Comparison of ENCODE assay signal across 20 cellular contexts in genomic region chr6:20476501-20477043, GRCh38. TPM values are rescaled to one million over a fixed set of nuclear protein-coding genes. Genes with fewer than 3 reads are reported as not detected.
DNase-seq lines count a peak whose midpoint lies in the region; ATAC-seq, FAIRE-seq and TF ChIP-seq lines count a peak whose summit lies in the region.
"Had no signal": no experiment of that assay in that cellular context is flagged by ENCODE, and none has a peak within 500 bp of the region (broad histone marks: within the 10 kb centered on the region; RNA-seq: fewer than 3 reads in every experiment).

No MANE protein-coding gene starts in this region.

- H3K4me3 ChIP-seq in GM23338 (no peak overlapping the region), K562 (no peak overlapping the region), trophoblast cell (ENCODE audit: low read depth, low read length) (no peak overlapping the region), foreskin fibroblast (ENCODE audit: low read depth in 1 of 2, low read length in 2 of 2) (no peak overlapping the region)

- no peak overlapping the region for H2AK5ac ChIP-seq in trophoblast cell (ENCODE audit: low read length)

- no peak overlapping the region for H2BK12ac ChIP-seq in trophoblast cell (ENCODE audit: low read length)

- H3K36me3 Mint-ChIP-seq in GM23338 (ENCODE audit: low read depth): peaks cover 59% of the 10 kb centered on the region
- H3K36me3 Mint-ChIP-seq in activated T-helper 1 cell treated with anti-CD3 and anti-CD28 coated beads, Interleukin-12 subunit alpha, Interleukin-12 subunit beta, Interleukin-2, Interleukin-4 antibody, amounts not matched to agents 30 ng/mL and 10 ng/mL and 1 ng/mL, durations not matched to agents 14 hours and 24 hours and 36 hours (ENCODE audit: low read depth): peaks cover 8% of the 10 kb centered on the region

- H4K91ac ChIP-seq in trophoblast cell (ENCODE audit: low read depth, low read length): no peak overlapping the region

- no peak overlapping the region for H2BK120ac ChIP-seq in trophoblast cell (ENCODE audit: insufficient read depth, low read length, poor library complexity)

- no TSS peak for BruUV-seq in K562 (replicated peaks; lab: Mats Ljungman, UMichigan)

- H4K8ac ChIP-seq in trophoblast cell (ENCODE audit: low read depth, low read length): no peak overlapping the region

- H3K4me1 Mint-ChIP-seq in GM23338: peaks cover 3% of the 10 kb centered on the region
- H3K4me1 Mint-ChIP-seq in activated T-helper 1 cell treated with anti-CD3 and anti-CD28 coated beads, Interleukin-12 subunit alpha, Interleukin-12 subunit beta, Interleukin-2, Interleukin-4 antibody, amounts not matched to agents 30 ng/mL and 10 ng/mL and 1 ng/mL, durations not matched to agents 14 hours and 24 hours and 36 hours (ENCODE audit: low read depth): peaks cover 15% of the 10 kb centered on the region

- no peak for TF ChIP-seq POLR2A in K562 (conservative IDR thresholded peaks at IDR 0.05)

- H3K9me3 ChIP-seq in K562 (replicated peaks; ENCODE audit: control insufficient read depth, insufficient read depth, low read depth, low read length) (no peaks in the 10 kb centered on the region), trophoblast cell (ENCODE audit: insufficient read depth, low read depth, low read length) (no peaks in the 10 kb centered on the region)
- H3K9me3 ChIP-seq: BE2C had no signal

- H3K79me1 ChIP-seq in trophoblast cell (ENCODE audit: low read length): no peaks in the 10 kb centered on the region

- peak overlapping the region; percentile 1 for H3K4ac ChIP-seq in trophoblast cell (ENCODE audit: low read depth, low read length)

- H3K79me2 ChIP-seq in GM23338 (replicated peaks; ENCODE audit: insufficient read depth): peaks cover 88% of the 10 kb centered on the region
- H3K79me2 ChIP-seq in K562 (ENCODE audit: control insufficient read depth, insufficient read depth, low read length): peaks cover 93% of the 10 kb centered on the region
- peaks cover 1% of the 10 kb centered on the region for H3K79me2 ChIP-seq in trophoblast cell (ENCODE audit: control insufficient read depth, insufficient read depth, low read length, poor library complexity)

- TF ChIP-seq CTCF in GM23338 (conservative IDR thresholded peaks at IDR 0.05; ENCODE audit: low read depth in 2 of 2): no peak
- no peak for TF ChIP-seq CTCF in K562 (IDR thresholded peaks at IDR 0.05 in 2 of 3, conservative IDR thresholded peaks at IDR 0.05 in 1 of 3; ENCODE audit: insufficient read depth in 2 of 3, low read depth in 1 of 3, low read length in 3 of 3)
- TF ChIP-seq CTCF in foreskin fibroblast (IDR thresholded peaks at IDR 0.05; ENCODE audit: low read depth, low read length): no peak

- H4K20me1 ChIP-seq in GM23338 (replicated peaks; ENCODE audit: insufficient read depth) (peaks cover 49% of the 10 kb centered on the region), K562 (replicated peaks; ENCODE audit: control insufficient read depth, insufficient read depth, low read length) (0 out of 2 replicates have a peak, but pooled peaks cover 10% of the 10 kb centered on the region)

- no peak overlapping the region for H2AFZ ChIP-seq in GM23338
- no peak overlapping the region for H2AFZ ChIP-seq in K562 (ENCODE audit: low read depth, low read length)
- no peak overlapping the region for H2AFZ ChIP-seq in trophoblast cell (ENCODE audit: insufficient read depth, low read length, poor library complexity)

- 0 out of 2 replicates have a peak, but pooled peaks cover 3% of the 10 kb centered on the region for H3F3A ChIP-seq in GM23338 (replicated peaks; ENCODE audit: low read depth)

- no peaks in the 10 kb centered on the region for H3K9me2 ChIP-seq in GM23338 (ENCODE audit: insufficient read depth)

- POLR2A ChIA-PET in K562 (lab: Yijun Ruan, JAX): no interaction called here

- no peak for TF ChIP-seq RAD21 in K562 (CRISPR knock-in tag; conservative IDR thresholded peaks at IDR 0.05 in 1 of 2, IDR thresholded peaks at IDR 0.05 in 1 of 2)

- H3K18ac ChIP-seq in trophoblast cell (ENCODE audit: low read length): no peak overlapping the region

- H3K9me3 Mint-ChIP-seq in GM23338: no peaks in the 10 kb centered on the region
- no peaks in the 10 kb centered on the region for H3K9me3 Mint-ChIP-seq in activated T-helper 1 cell treated with anti-CD3 and anti-CD28 coated beads, Interleukin-12 subunit alpha, Interleukin-12 subunit beta, Interleukin-2, Interleukin-4 antibody, amounts not matched to agents 30 ng/mL and 10 ng/mL and 1 ng/mL, durations not matched to agents 14 hours and 24 hours and 36 hours
- H3K9me3 Mint-ChIP-seq: CD4-positive, alpha-beta T cell; HFFc6 had no signal

- H3K27me3 ChIP-seq in GM23338 (ENCODE audit: insufficient read depth) (no peaks in the 10 kb centered on the region), K562 (ENCODE audit: control insufficient read depth in 2 of 2, insufficient read depth in 2 of 2, low read length in 2 of 2) (no peaks in the 10 kb centered on the region), trophoblast cell (ENCODE audit: insufficient read depth, low read length) (no peaks in the 10 kb centered on the region)
- H3K27me3 ChIP-seq: BE2C had no signal

- no peak overlapping the region for H3K14ac ChIP-seq in trophoblast cell (ENCODE audit: low read length)

- ATAC-seq in GM23338 (no peak), K562 (peak; percentile 10), HG02885 (IDR thresholded peaks at IDR 0.05; ENCODE audit: poor library complexity, unreplicated experiment) (no peak), GM21515 (IDR thresholded peaks at IDR 0.05; ENCODE audit: unreplicated experiment) (no peak)
- ATAC-seq: HCT116 had no signal

- in situ Hi-C loops in K562 (cut with MboI): no loop called here

- no peak overlapping the region for H3K4me3 Mint-ChIP-seq in GM23338
- H3K4me3 Mint-ChIP-seq in activated T-helper 1 cell treated with anti-CD3 and anti-CD28 coated beads, Interleukin-12 subunit alpha, Interleukin-12 subunit beta, Interleukin-2, Interleukin-4 antibody, amounts not matched to agents 30 ng/mL and 10 ng/mL and 1 ng/mL, durations not matched to agents 14 hours and 24 hours and 36 hours: no peak overlapping the region
- H3K4me3 Mint-ChIP-seq: CD4-positive, alpha-beta T cell; HFFc6 had no signal

- CTCF ChIA-PET in K562 (lab: Yijun Ruan, JAX; ENCODE audit: low intra/inter-chr PET ratio): no interaction called here

- no peak overlapping the region for H3K23ac ChIP-seq in trophoblast cell (ENCODE audit: low read length)

- H3K36me3 ChIP-seq in GM23338 (ENCODE audit: insufficient read depth): peaks cover 12% of the 10 kb centered on the region
- H3K36me3 ChIP-seq in K562 (ENCODE audit: control insufficient read depth, insufficient read depth, low read length): peaks cover 76% of the 10 kb centered on the region
- peaks cover 4 to 16% of the 10 kb centered on the region in 2 experiments for H3K36me3 ChIP-seq in trophoblast cell (ENCODE audit: control insufficient read depth in 1 of 2, insufficient read depth in 2 of 2, low read length in 2 of 2)

- no peaks in the 10 kb centered on the region for H3K27me3 Mint-ChIP-seq in GM23338 (ENCODE audit: insufficient read depth, low read depth, poor library complexity)
- H3K27me3 Mint-ChIP-seq in activated T-helper 1 cell treated with anti-CD3 and anti-CD28 coated beads, Interleukin-12 subunit alpha, Interleukin-12 subunit beta, Interleukin-2, Interleukin-4 antibody, amounts not matched to agents 30 ng/mL and 10 ng/mL and 1 ng/mL, durations not matched to agents 14 hours and 24 hours and 36 hours (ENCODE audit: insufficient read depth): no peaks in the 10 kb centered on the region
- H3K27me3 Mint-ChIP-seq: CD4-positive, alpha-beta T cell had no signal

- no peak overlapping the region for H3K27ac Mint-ChIP-seq in GM23338
- H3K27ac Mint-ChIP-seq in activated T-helper 1 cell treated with anti-CD3 and anti-CD28 coated beads, Interleukin-12 subunit alpha, Interleukin-12 subunit beta, Interleukin-2, Interleukin-4 antibody, amounts not matched to agents 30 ng/mL and 10 ng/mL and 1 ng/mL, durations not matched to agents 14 hours and 24 hours and 36 hours: no peak overlapping the region
- H3K27ac Mint-ChIP-seq: CD4-positive, alpha-beta T cell; HFFc6 had no signal

- no peak overlapping the region for H3K4me2 ChIP-seq in GM23338
- no peak overlapping the region for H3K4me2 ChIP-seq in K562 (ENCODE audit: insufficient read depth, low read length)
- H3K4me2 ChIP-seq in trophoblast cell (ENCODE audit: low read length): no peak overlapping the region

- H3K27ac ChIP-seq in GM23338 (ENCODE audit: low read depth): peak overlapping the region; percentile 74; the same call in 1 of the 2 replicates
- H3K27ac ChIP-seq in K562 (ENCODE audit: extremely low read depth, low read depth, low read length): peak overlapping the region; percentile 19; the same call in 2 of the 3 replicates
- H3K27ac ChIP-seq in trophoblast cell (ENCODE audit: low read depth, low read length): no peak overlapping the region

- DNase-seq in GM23338 (ENCODE audit: low spot score) (no peak), K562 (ENCODE audit: extremely low read depth in 1 of 4, low spot score in 3 of 4) (peak in 1 of 4 experiments; percentile 44), kidney tubule cell (ENCODE audit: low spot score) (peak; percentile 23), trophoblast cell (no peak), foreskin fibroblast (no peak)
- DNase-seq in activated T-helper 1 cell treated with anti-CD3 and anti-CD28 coated beads, Interleukin-12 subunit alpha, Interleukin-12 subunit beta, Interleukin-2, Interleukin-4 antibody, amounts not matched to agents 30 ng/mL and 10 ng/mL and 1 ng/mL, durations not matched to agents 14 hours and 24 hours and 36 hours (ENCODE audit: low spot score): no peak
- DNase-seq: ACHN; BE2C; C1 segment of cervical spinal cord; CD4-positive, alpha-beta T cell; DMS79 treated with DMSO at 0.1 percent for 48 hours; GF-D8; GOT3; H7; HFFc6 had no signal

- FAIRE-seq in K562 (lab: Jason Lieb, UNC): no peak
- FAIRE-seq: A204.1, GM19239 had no signal

- no peak overlapping the region for H3K9ac ChIP-seq in K562 (ENCODE audit: insufficient read depth in 1 of 2, low read depth in 2 of 2, low read length in 2 of 2)
- H3K9ac ChIP-seq in trophoblast cell (ENCODE audit: low read length): no peak overlapping the region

- no peaks in the 10 kb centered on the region for H3K9me1 ChIP-seq in K562 (ENCODE audit: control insufficient read depth, insufficient read depth, low read length)

- H3K4me1 ChIP-seq in GM23338 (ENCODE audit: insufficient read depth) (no peaks in the 10 kb centered on the region), K562 (replicated peaks in 1 of 2; ENCODE audit: control insufficient read depth in 2 of 2, insufficient read depth in 2 of 2, low read length in 2 of 2) (peaks cover 9 to 35% of the 10 kb centered on the region in 2 experiments), trophoblast cell (ENCODE audit: control insufficient read depth in 1 of 2, insufficient read depth in 2 of 2, low read length in 2 of 2) (peaks cover 0 to 2% of the 10 kb centered on the region in 2 experiments)
- H3K4me1 ChIP-seq: BE2C had no signal

- WGBS in K562 (ENCODE audit: insufficient coverage, low coverage, missing lambda C conversion rate): 66% methylated on average over 6 of the region's 6 CpGs
- no CpG with 5 or more reads among the region's 6 CpGs for WGBS in trophoblast cell (ENCODE audit: extremely low coverage, insufficient coverage, insufficient read length)

- intact Hi-C loops in K562 (cut with micrococcal nuclease): no loop called here
- intact Hi-C loops in activated T-helper 1 cell treated with anti-CD3 and anti-CD28 coated beads, Interleukin-12 subunit alpha, Interleukin-12 subunit beta, Interleukin-2, Interleukin-4 antibody, amounts not matched to agents 30 ng/mL and 10 ng/mL and 1 ng/mL, durations not matched to agents 14 hours and 24 hours and 36 hours (cut with micrococcal nuclease): no loop called here

- H2BK5ac ChIP-seq in trophoblast cell (ENCODE audit: low read depth, low read length, poor library complexity): no peak overlapping the region

- no peak for TF ChIP-seq EP300 in K562 (IDR thresholded peaks at IDR 0.05; ENCODE audit: low read length)

- no peak overlapping the region for H4K12ac ChIP-seq in trophoblast cell (ENCODE audit: low read depth, low read length)

RNA-seq across cellular contexts. Expression of gene CDKAL1, which starts 57.7 kb away (rescaled TPM):
- 22.5 and 35.0 TPM in 2 replicates for total RNA-seq in GM23338 (2014; rRNA removed; shearing (Covaris generic))
- polyA plus RNA-seq in GM23338 (2016; fragmentation: Nextera tagmentation; extraction: Ambion mirVana) (15.9 and 17.8 TPM in 2 replicates), K562 (2011; rRNA removed) (16.8 and 18.1 TPM in 2 replicates), K562 (2014; fragmentation: Illumina TruSeq; extraction: Trizol) (18.5 and 20.1 TPM in 2 replicates), K562 (2014; fragmentation: Nextera tagmentation; extraction: Ambion mirVana) (10 to 100 TPM; 15.5 to 16.4 TPM), K562 (2014; rRNA removed) (11.2 TPM in 2 replicates)
- total RNA-seq in K562 (2011; cell fraction: chromatin; rRNA removed; ENCODE audit: low replicate concordance): 40.8 and 117 TPM in 2 replicates
- total RNA-seq in K562 (2011; cell fraction: nucleolus; rRNA removed): 24.3 and 27.0 TPM in 2 replicates
- total RNA-seq in K562 (2011; cell fraction: nucleoplasm; rRNA removed): 53.2 and 70.2 TPM in 2 replicates
- total RNA-seq in K562 (2014; rRNA removed) (23.5 and 28.7 TPM in 2 replicates), K562 (2014; rRNA removed; fragmentation: Illumina TruSeq; extraction: Trizol) (36.3 and 40.3 TPM in 2 replicates), K562 (2015; rRNA removed; fragmentation: Illumina TruSeq; extraction: Trizol) (32.2 and 34.2 TPM in 2 replicates), K562 (2021) (24.5 and 26.8 TPM in 2 replicates)
- polyA plus RNA-seq in K562 (2011; cell fraction: cytosol; rRNA removed): 7.9 and 9.9 TPM in 2 replicates
- polyA plus RNA-seq in K562 (2011; cell fraction: nucleus; rRNA removed): 11.9 and 13.9 TPM in 2 replicates
- polyA plus RNA-seq in K562 (2012): 12.7 and 14.4 TPM in 2 replicates
- 46.4 and 59.0 TPM in 2 replicates for polyA minus RNA-seq in K562 (2011; rRNA and poly(A)+ RNA removed)
- polyA minus RNA-seq in K562 (2011; cell fraction: cytosol; rRNA and poly(A)+ RNA removed): 25.3 and 27.7 TPM in 2 replicates
- polyA minus RNA-seq in K562 (2011; cell fraction: nucleus; rRNA and poly(A)+ RNA removed): 28.4 and 48.3 TPM in 2 replicates
- polyA plus RNA-seq in trophoblast cell (2013): 8.1 and 8.2 TPM in 2 replicates
- 32.2 and 32.6 TPM in 2 replicates for total RNA-seq in activated T-helper 1 cell treated with anti-CD3 and anti-CD28 coated beads, Interleukin-12 subunit alpha, Interleukin-12 subunit beta, Interleukin-2, Interleukin-4 antibody, amounts not matched to agents 30 ng/mL and 10 ng/mL and 1 ng/mL, durations not matched to agents 14 hours and 24 hours and 36 hours
